ENCODE assay signal across 6 cellular contexts in the genomic region with DNA sequence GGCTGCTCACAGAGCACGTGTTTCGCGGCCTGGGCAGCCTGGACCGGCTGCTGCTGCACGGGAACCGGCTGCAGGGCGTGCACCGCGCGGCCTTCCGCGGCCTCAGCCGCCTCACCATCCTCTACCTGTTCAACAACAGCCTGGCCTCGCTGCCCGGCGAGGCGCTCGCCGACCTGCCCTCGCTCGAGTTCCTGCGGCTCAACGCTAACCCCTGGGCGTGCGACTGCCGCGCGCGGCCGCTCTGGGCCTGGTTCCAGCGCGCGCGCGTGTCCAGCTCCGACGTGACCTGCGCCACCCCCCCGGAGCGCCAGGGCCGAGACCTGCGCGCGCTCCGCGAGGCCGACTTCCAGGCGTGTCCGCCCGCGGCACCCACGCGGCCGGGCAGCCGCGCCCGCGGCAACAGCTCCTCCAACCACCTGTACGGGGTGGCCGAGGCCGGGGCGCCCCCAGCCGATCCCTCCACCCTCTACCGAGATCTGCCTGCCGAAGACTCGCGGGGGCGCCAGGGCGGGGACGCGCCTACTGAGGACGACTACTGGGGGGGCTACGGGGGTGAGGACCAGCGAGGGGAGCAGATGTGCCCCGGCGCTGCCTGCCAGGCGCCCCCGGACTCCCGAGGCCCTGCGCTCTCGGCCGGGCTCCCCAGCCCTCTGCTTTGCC. TPM values are rescaled to one million over a fixed set of nuclear protein-coding genes. Genes with fewer than 3 reads are reported as not detected.
DNase-seq lines count a peak whose midpoint lies in the region; ATAC-seq and TF ChIP-seq lines count a peak whose summit lies in the region.

No MANE protein-coding gene starts in this region.

- H3K27ac ChIP-seq in heart left ventricle (peak overlapping the region in 4 of 12 donors; percentile 42 to 54 (median 46)), A673 (ENCODE audit: low read depth, low read length, poor library complexity, severe bottlenecking) (no peak overlapping the region)

- 6 to 11% (median 7%) methylated on average over 10 to 82 of the region's 82 CpGs for WGBS in heart left ventricle, 4 donors

- BruUV-seq in A673 (replicated peaks; lab: Mats Ljungman, UMichigan), result no TSS peak

- peak; percentile 15 to 34 for DNase-seq in activated CD4-positive, alpha-beta T cell treated with anti-CD3 and anti-CD28 coated beads for 4 hours
- no peak for DNase-seq in activated CD4-positive, alpha-beta T cell treated with anti-CD3 and anti-CD28 coated beads for 1 hour
- DNase-seq in SW480 (ENCODE audit: low spot score), result peak; percentile 56
- DNase-seq in heart left ventricle, result peak in 4 of 5 donors; percentile 48 to 78 (median 69)
- peak; percentile 50 for DNase-seq in stimulated activated naive CD8-positive, alpha-beta T cell treated with anti-CD3 and anti-CD28 coated beads, Interleukin-15, Interleukin-2, amounts not matched to agents 100 U/mL and 50 U/mL, for 24 hours
- no peak for DNase-seq in A673 (ENCODE audit: low spot score)

- H3K9me3 ChIP-seq in heart left ventricle (no peaks in the 10 kb centered on the region), A673 (ENCODE audit: low read depth, low read length, poor library complexity, severe bottlenecking) (no peaks in the 10 kb centered on the region)

- POLR2A ChIA-PET in A673 (lab: Charles Lee; ENCODE audit: low non-redundant PET), result no interaction called here

- H3K27me3 ChIP-seq in heart left ventricle, result peaks cover 0 to 14% (median 0%) of the 10 kb centered on the region in 9 donors
- H3K27me3 ChIP-seq in A673 (replicated peaks; ENCODE audit: insufficient read depth, low read depth, low read length, poor library complexity), result peaks cover 4% of the 10 kb centered on the region

- TF ChIP-seq CTCF in heart left ventricle (IDR thresholded peaks at IDR 0.05), result no peak
- TF ChIP-seq CTCF in A673 (conservative IDR thresholded peaks at IDR 0.05; ENCODE audit: low read depth, low read length), result no peak

- peaks cover 3 to 31% (median 15%) of the 10 kb centered on the region in 12 donors for H3K4me1 ChIP-seq in heart left ventricle
- peaks cover 24% of the 10 kb centered on the region for H3K4me1 ChIP-seq in A673 (ENCODE audit: insufficient read depth, low read length, poor library complexity, severe bottlenecking)

- intact Hi-C loops in heart left ventricle (cut with DNase I), result loop anchor here in 3 of 10 donors (2.0 to 5.0 kb wide), 2 partner anchors 16 to 129 kb away; a partner anchor contains a TSS
- intact Hi-C loops in A673 (cut with micrococcal nuclease; ENCODE audit: unreplicated experiment), result no loop called here

- CTCF ChIA-PET in A673 (lab: Charles Lee), result no interaction called here

- H3K36me3 ChIP-seq in heart left ventricle (no peaks in the 10 kb centered on the region), A673 (ENCODE audit: insufficient read depth, low read length, poor library complexity, severe bottlenecking) (no peaks in the 10 kb centered on the region)

- peak overlapping the region; percentile 23 to 65 (median 54) for H3K4me3 ChIP-seq in heart left ventricle
- H3K4me3 ChIP-seq in A673 (ENCODE audit: low read depth, low read length, poor library complexity, severe bottlenecking), result no peak overlapping the region

- ATAC-seq in heart left ventricle, result peak in 3 of 4 donors; percentile 50 to 76 (median 73)
- peak; percentile 16 for ATAC-seq in stimulated activated naive CD8-positive, alpha-beta T cell treated with anti-CD3 and anti-CD28 coated beads, Interleukin-15, Interleukin-2, amounts not matched to agents 100 U/mL and 50 U/mL, for 24 hours

- TF ChIP-seq POLR2A in heart left ventricle (IDR thresholded peaks at IDR 0.05), result no peak

RNA-seq across cellular contexts. Expression of a gene that starts 16.0 kb away (rescaled TPM):
- total RNA-seq in heart left ventricle, result 1 to 10 TPM in 5 of 9 donors, under 1 TPM in 4; 0.58 to 2.1 (median 1.1) TPM
- polyA plus RNA-seq in heart left ventricle, result 1 to 10 TPM; 1.0 to 1.1 TPM
- total RNA-seq in A673 (2021), result 5.2 and 7.0 TPM in 2 replicates

RNA-seq across cellular contexts. Expression of a gene that starts 39.1 kb away (rescaled TPM):
- total RNA-seq in heart left ventricle (10 to 100 TPM in 1 of 9 donors, 1 to 10 TPM in 8; 2.7 to 12.3 (median 5.4) TPM), A673 (2021) (18.4 and 20.5 TPM in 2 replicates)
- 1 to 10 TPM; 6.6 TPM for polyA plus RNA-seq in heart left ventricle

RNA-seq across cellular contexts. Expression of a gene that starts 49.4 kb away (rescaled TPM):
- 10 to 100 TPM; 13.5 to 56.9 (median 24.7) TPM for total RNA-seq in heart left ventricle
- 10 to 100 TPM; 14.6 to 17.9 TPM for polyA plus RNA-seq in heart left ventricle
- total RNA-seq in A673 (2021), result 89.1 and 142 TPM in 2 replicates

RNA-seq across cellular contexts. Expression of a gene that starts 54.2 kb away (rescaled TPM):
- total RNA-seq in heart left ventricle, result 10 to 100 TPM; 36.6 to 81.5 (median 46.4) TPM
- 100 to 1,000 TPM in 1 of 2 donors, 10 to 100 TPM in 1; 42.0 to 135 TPM for polyA plus RNA-seq in heart left ventricle
- 165 and 176 TPM in 2 replicates for total RNA-seq in A673 (2021)

Comparison
In these comparisons a context has a peak if more than half of its experiments do, and no peak if none do; other contexts are left out.
1. DNase-seq: peak in activated CD4-positive, alpha-beta T cell treated with anti-CD3 and anti-CD28 coated beads for 4 hours (2 of 2), SW480 (single experiment), heart left ventricle (4 of 5) and stimulated activated naive CD8-positive, alpha-beta T cell treated with anti-CD3 and anti-CD28 coated beads, Interleukin-15, Interleukin-2, amounts not matched to agents 100 U/mL and 50 U/mL, for 24 hours (single experiment); none in activated CD4-positive, alpha-beta T cell treated with anti-CD3 and anti-CD28 coated beads for 1 hour (single experiment) and A673 (single experiment).